ENCODE assay signal across 18 cellular contexts in genomic region chr18:11974741-11975325, GRCh38. TPM values are rescaled to one million over a fixed set of nuclear protein-coding genes. Genes with fewer than 3 reads are reported as not detected.
A peak's percentile ranks its signal among the peaks of the same experiment; 100 is the strongest.
DNase-seq lines count a peak whose midpoint lies in the region; ATAC-seq, FAIRE-seq and TF ChIP-seq lines count a peak whose summit lies in the region.
"Had no signal": no experiment of that assay in that cellular context is flagged by ENCODE, and none has a peak within 500 bp of the region (broad histone marks: within the 10 kb centered on the region; RNA-seq: fewer than 3 reads in every experiment).

No MANE protein-coding gene starts in this region.

- no peak overlapping the region for H2AFZ ChIP-seq in HepG2 (ENCODE audit: low read length)
- H2AFZ ChIP-seq in K562 (ENCODE audit: low read depth, low read length) = no peak overlapping the region

- no TSS peak for BruUV-seq in HepG2 (replicated peaks; lab: Mats Ljungman, UMichigan)
- BruUV-seq in K562 (replicated peaks; lab: Mats Ljungman, UMichigan) = no TSS peak

- 48% methylated on average over 4 of the region's 5 CpGs for WGBS in HepG2 (ENCODE audit: low lambda C conversion rate)
- 62% methylated on average over 5 of the region's 5 CpGs for whole genome bisulfite sequencing in right lobe of liver (ENCODE audit: insufficient coverage, low coverage, low lambda C conversion rate, missing lambda C conversion rate)
- WGBS in K562 (ENCODE audit: insufficient coverage, low coverage, missing lambda C conversion rate) = 50% methylated on average over 5 of the region's 5 CpGs

- TF ChIP-seq EP300 in HepG2 (IDR thresholded peaks at IDR 0.05; ENCODE audit: low read depth in 2 of 2, low read length in 2 of 2) (no peak), HepG2 (CRISPR knock-in tag; IDR thresholded peaks at IDR 0.05; ENCODE audit: borderline replicate concordance) (no peak), K562 (IDR thresholded peaks at IDR 0.05; ENCODE audit: low read length) (no peak)

- H3K27me3 ChIP-seq in HepG2 (ENCODE audit: control insufficient read depth in 1 of 2, insufficient read depth in 2 of 2, low read length in 2 of 2) = no peaks in the 10 kb centered on the region
- no peaks in the 10 kb centered on the region for H3K27me3 ChIP-seq in right lobe of liver
- H3K27me3 ChIP-seq in K562 (ENCODE audit: control insufficient read depth in 2 of 2, insufficient read depth in 2 of 2, low read length in 2 of 2) = no peaks in the 10 kb centered on the region
- H3K27me3 ChIP-seq: BLaER1 had no signal

- H3K4me1 ChIP-seq in HepG2 (ENCODE audit: insufficient read depth, low read length) = peaks cover 24% of the 10 kb centered on the region
- peaks cover 0 to 8% (median 3%) of the 10 kb centered on the region in 4 donors for H3K4me1 ChIP-seq in right lobe of liver
- peaks cover 5 to 9% of the 10 kb centered on the region in 2 experiments for H3K4me1 ChIP-seq in K562 (replicated peaks in 1 of 2; ENCODE audit: control insufficient read depth in 2 of 2, insufficient read depth in 2 of 2, low read length in 2 of 2)

- no peak overlapping the region for H3K4me2 ChIP-seq in HepG2 (ENCODE audit: low read depth, low read length)
- no peak overlapping the region for H3K4me2 ChIP-seq in K562 (ENCODE audit: insufficient read depth, low read length)
- H3K4me2 ChIP-seq: BLaER1 had no signal

- H3K79me2 ChIP-seq in HepG2 (ENCODE audit: insufficient read depth, low read length) = no peaks in the 10 kb centered on the region
- H3K79me2 ChIP-seq in K562 (ENCODE audit: control insufficient read depth, insufficient read depth, low read length) = no peaks in the 10 kb centered on the region

- H3K27ac ChIP-seq in HepG2 (ENCODE audit: extremely low read length, insufficient read depth, low read length) (no peak overlapping the region), right lobe of liver (no peak overlapping the region), K562 (ENCODE audit: extremely low read depth, low read depth, low read length) (no peak overlapping the region)
- H3K27ac ChIP-seq: BLaER1 had no signal

- no peak for DNase-seq in HepG2 (ENCODE audit: low spot score)
- no peak for DNase-seq in right lobe of liver
- peak; percentile 32 for DNase-seq in NB4 (ENCODE audit: low read depth)
- DNase-seq in K562 (ENCODE audit: extremely low read depth in 1 of 4, low spot score in 3 of 4) = no peak
- DNase-seq in sciatic nerve (ENCODE audit: low spot score) = peak; percentile 36
- DNase-seq: 8988T; AML-193; CD4-positive, CD25-positive, alpha-beta regulatory T cell; DMS53; GF-D8 had no signal

- H3K9ac ChIP-seq in HepG2 (ENCODE audit: insufficient read depth, low read depth, low read length) = no peak overlapping the region
- H3K9ac ChIP-seq in K562 (ENCODE audit: insufficient read depth in 1 of 2, low read depth in 2 of 2, low read length in 2 of 2) = no peak overlapping the region
- H3K9ac ChIP-seq: BLaER1 had no signal

- ATAC-seq in HepG2 = no peak
- ATAC-seq in right lobe of liver = no peak
- ATAC-seq in K562 = no peak
- ATAC-seq in sciatic nerve = peak; percentile 10
- no peak for ATAC-seq in GM21423 (IDR thresholded peaks at IDR 0.05; ENCODE audit: unreplicated experiment)
- ATAC-seq in GM19328 (IDR thresholded peaks at IDR 0.05; ENCODE audit: unreplicated experiment) = no peak
- no peak for ATAC-seq in activated CD4-positive, CD25-positive, alpha-beta regulatory T cell treated with anti-CD3 and anti-CD28 coated beads, Interleukin-2, amount 50 U/mL, for 24 hours
- ATAC-seq: HCT116 had no signal

- H3K4me3 ChIP-seq in HepG2 (replicated peaks in 1 of 3; ENCODE audit: insufficient read depth in 1 of 3, low read depth in 2 of 3, low read length in 3 of 3) (no peak overlapping the region), right lobe of liver (no peak overlapping the region), NB4 (ENCODE audit: low read depth, low read length) (no peak overlapping the region), K562 (no peak overlapping the region)
- H3K4me3 ChIP-seq: BLaER1 had no signal

- H4K20me1 ChIP-seq in HepG2 (ENCODE audit: insufficient read depth, low read length) = no peaks in the 10 kb centered on the region
- no peaks in the 10 kb centered on the region for H4K20me1 ChIP-seq in K562 (replicated peaks; ENCODE audit: control insufficient read depth, insufficient read depth, low read length)
- H4K20me1 ChIP-seq: BLaER1 had no signal

- FAIRE-seq in HepG2 (lab: Jason Lieb, UNC) = no peak
- FAIRE-seq in K562 (lab: Jason Lieb, UNC) = no peak
- FAIRE-seq: GM19239, H54, HTR-8/SVneo had no signal

- H3K9me3 ChIP-seq in HepG2 (ENCODE audit: low read length) (no peaks in the 10 kb centered on the region), right lobe of liver (no peaks in the 10 kb centered on the region), K562 (replicated peaks; ENCODE audit: control insufficient read depth, insufficient read depth, low read depth, low read length) (no peaks in the 10 kb centered on the region; the same call in 1 of the 2 replicates)
- H3K9me3 ChIP-seq: BLaER1 had no signal

- H3K9me1 ChIP-seq in K562 (ENCODE audit: control insufficient read depth, insufficient read depth, low read length) = no peaks in the 10 kb centered on the region

- POLR2A ChIA-PET in HepG2 (lab: Yijun Ruan, JAX) = no interaction called here
- POLR2A ChIA-PET in K562 (lab: Yijun Ruan, JAX) = no interaction called here

- TF ChIP-seq CTCF in HepG2 (CRISPR knock-in tag; IDR thresholded peaks at IDR 0.05) = no peak
- no peak for TF ChIP-seq CTCF in right lobe of liver (IDR thresholded peaks at IDR 0.05)
- no peak for TF ChIP-seq CTCF in NB4 (IDR thresholded peaks at IDR 0.05; ENCODE audit: low read depth, low read length)
- no peak for TF ChIP-seq CTCF in K562 (IDR thresholded peaks at IDR 0.05 in 2 of 3, conservative IDR thresholded peaks at IDR 0.05 in 1 of 3; ENCODE audit: insufficient read depth in 2 of 3, low read depth in 1 of 3, low read length in 3 of 3)

- TF ChIP-seq RAD21 in HepG2 (CRISPR knock-in tag; IDR thresholded peaks at IDR 0.05) (no peak), K562 (CRISPR knock-in tag; conservative IDR thresholded peaks at IDR 0.05 in 1 of 2, IDR thresholded peaks at IDR 0.05 in 1 of 2) (no peak)

- H3K36me3 ChIP-seq in HepG2 (replicated peaks in 1 of 2; ENCODE audit: control insufficient read depth in 1 of 2, insufficient read depth in 2 of 2, low read length in 2 of 2) (no peaks in the 10 kb centered on the region), right lobe of liver (no peaks in the 10 kb centered on the region), K562 (ENCODE audit: control insufficient read depth, insufficient read depth, low read length) (no peaks in the 10 kb centered on the region)
- H3K36me3 ChIP-seq: BLaER1 had no signal

- intact Hi-C loops in HepG2 (cut with micrococcal nuclease; ENCODE audit: unreplicated experiment) = no loop called here
- intact Hi-C loops in right lobe of liver (cut with DNase I) = no loop called here
- intact Hi-C loops in K562 (cut with micrococcal nuclease) = no loop called here
- intact Hi-C loops in sciatic nerve (cut with DNase I) = no loop called here

- in situ Hi-C loops in HepG2 (cut with HindIII; ENCODE audit: extremely low pct_ligation_motif_present, low pct_unique_long_range_greater_than_20kb) (no loop called here), K562 (cut with MboI) (no loop called here)

- CTCF ChIA-PET in HepG2 (lab: Yijun Ruan, JAX; ENCODE audit: low intra/inter-chr PET ratio, low total read pairs) (no interaction called here), K562 (lab: Yijun Ruan, JAX; ENCODE audit: low intra/inter-chr PET ratio) (no interaction called here)

- no peak for TF ChIP-seq POLR2A in HepG2 (IDR thresholded peaks at IDR 0.05; ENCODE audit: insufficient read depth in 1 of 2, low read depth in 2 of 2, low read length in 2 of 2)
- TF ChIP-seq POLR2A in right lobe of liver (IDR thresholded peaks at IDR 0.05) = no peak
- TF ChIP-seq POLR2A in NB4 (IDR thresholded peaks at IDR 0.05; ENCODE audit: extremely low read depth, insufficient read length) = no peak
- TF ChIP-seq POLR2A in K562 (conservative IDR thresholded peaks at IDR 0.05) = no peak

RNA-seq across cellular contexts. Expression of gene IMPA2, which starts 6.5 kb away (rescaled TPM):
- total RNA-seq in HepG2 (2016; rRNA removed; fragmentation: Illumina TruSeq; extraction: Trizol) = 65.4 and 71.8 TPM in 2 replicates
- total RNA-seq in HepG2 (2016; cell fraction: cytosol; rRNA removed; fragmentation: Illumina TruSeq; extraction: Trizol; ENCODE audit: low read depth) = 77.7 and 94.9 TPM in 2 replicates
- 58.3 and 76.5 TPM in 2 replicates for total RNA-seq in HepG2 (2016; cell fraction: insoluble cytoplasmic fraction; rRNA removed; fragmentation: Illumina TruSeq; extraction: Trizol)
- total RNA-seq in HepG2 (2016; cell fraction: membrane; rRNA removed; fragmentation: Illumina TruSeq; extraction: Trizol) = 122 and 147 TPM in 2 replicates
- total RNA-seq in HepG2 (2016; cell fraction: nucleus; rRNA removed; fragmentation: Illumina TruSeq; extraction: Trizol) = 55.6 and 62.0 TPM in 2 replicates
- 28.8 and 37.8 TPM in 2 replicates for polyA plus RNA-seq in HepG2 (2011; rRNA removed)
- 28.2 and 43.4 TPM in 2 replicates for polyA plus RNA-seq in HepG2 (2011; cell fraction: cytosol; rRNA removed)
- polyA plus RNA-seq in HepG2 (2011; cell fraction: nucleus; rRNA removed) = 104 and 146 TPM in 2 replicates
- polyA plus RNA-seq in HepG2 (2012) = 56.2 and 62.5 TPM in 2 replicates
- 83.4 and 111 TPM in 2 replicates for polyA plus RNA-seq in HepG2 (2016; cell fraction: cytosol; fragmentation: Illumina TruSeq; extraction: Trizol; ENCODE audit: low read depth)
- polyA plus RNA-seq in HepG2 (2016; cell fraction: insoluble cytoplasmic fraction; fragmentation: Illumina TruSeq; extraction: Trizol; ENCODE audit: low read depth) = 68.3 and 79.3 TPM in 2 replicates
- 118 and 138 TPM in 2 replicates for polyA plus RNA-seq in HepG2 (2016; cell fraction: membrane; fragmentation: Illumina TruSeq; extraction: Trizol; ENCODE audit: low read depth)
- polyA plus RNA-seq in HepG2 (2016; cell fraction: nucleus; fragmentation: Illumina TruSeq; extraction: Trizol; ENCODE audit: insufficient read depth, low read depth) = 90.9 and 102 TPM in 2 replicates
- polyA minus RNA-seq in HepG2 (2011; rRNA and poly(A)+ RNA removed; ENCODE audit: low replicate concordance) = 45.6 and 172 TPM in 2 replicates
- polyA minus RNA-seq in HepG2 (2011; cell fraction: cytosol; rRNA and poly(A)+ RNA removed) = 12.3 and 17.3 TPM in 2 replicates
- 22.8 and 37.2 TPM in 2 replicates for polyA minus RNA-seq in HepG2 (2011; cell fraction: nucleus; rRNA and poly(A)+ RNA removed)
- 10 to 100 TPM; 32.3 to 51.1 (median 45.7) TPM for total RNA-seq in right lobe of liver
- 4.3 and 7.6 TPM in 2 replicates for total RNA-seq in K562 (2011; cell fraction: chromatin; rRNA removed; ENCODE audit: low replicate concordance)
- 7.0 and 8.0 TPM in 2 replicates for total RNA-seq in K562 (2011; cell fraction: nucleolus; rRNA removed)
- 8.5 and 8.9 TPM in 2 replicates for total RNA-seq in K562 (2011; cell fraction: nucleoplasm; rRNA removed)
- 8.3 and 10.2 TPM in 2 replicates for total RNA-seq in K562 (2014; rRNA removed)
- total RNA-seq in K562 (2014; rRNA removed; fragmentation: Illumina TruSeq; extraction: Trizol) = 4.3 and 5.8 TPM in 2 replicates
- total RNA-seq in K562 (2015; rRNA removed; fragmentation: Illumina TruSeq; extraction: Trizol) = 5.2 and 5.7 TPM in 2 replicates
- total RNA-seq in K562 (2021) = 11.3 and 13.2 TPM in 2 replicates
- polyA plus RNA-seq in K562 (2011; rRNA removed) = 3.4 and 3.5 TPM in 2 replicates
- polyA plus RNA-seq in K562 (2011; cell fraction: cytosol; rRNA removed) = 4.0 and 6.5 TPM in 2 replicates
- 9.3 and 9.5 TPM in 2 replicates for polyA plus RNA-seq in K562 (2011; cell fraction: nucleus; rRNA removed)
- 9.5 and 12.2 TPM in 2 replicates for polyA plus RNA-seq in K562 (2012)
- polyA plus RNA-seq in K562 (2014; fragmentation: Illumina TruSeq; extraction: Trizol) = 7.1 and 8.7 TPM in 2 replicates
- polyA plus RNA-seq in K562 (2014; fragmentation: Nextera tagmentation; extraction: Ambion mirVana) = under 1 TPM; 0.62 to 0.98 TPM
- polyA plus RNA-seq in K562 (2014; rRNA removed) = 3.9 and 10.6 TPM in 2 replicates
- polyA minus RNA-seq in K562 (2011; rRNA and poly(A)+ RNA removed) = 1.7 and 2.3 TPM in 2 replicates
- polyA minus RNA-seq in K562 (2011; cell fraction: cytosol; rRNA and poly(A)+ RNA removed) = 2.2 and 2.7 TPM in 2 replicates
- polyA minus RNA-seq in K562 (2011; cell fraction: nucleus; rRNA and poly(A)+ RNA removed) = 2.3 and 4.4 TPM in 2 replicates
- 15.8 TPM for total RNA-seq in sciatic nerve

Comparison
In these comparisons a context has a peak if more than half of its experiments do, and no peak if none do; other contexts are left out.
1. DNase-seq: peak in NB4 (single experiment) and sciatic nerve (single experiment); none in HepG2 (single experiment), right lobe of liver (0 of 3) and K562 (0 of 4).